9 cellular contexts compared by ENCODE assay signal in the genomic region with DNA sequence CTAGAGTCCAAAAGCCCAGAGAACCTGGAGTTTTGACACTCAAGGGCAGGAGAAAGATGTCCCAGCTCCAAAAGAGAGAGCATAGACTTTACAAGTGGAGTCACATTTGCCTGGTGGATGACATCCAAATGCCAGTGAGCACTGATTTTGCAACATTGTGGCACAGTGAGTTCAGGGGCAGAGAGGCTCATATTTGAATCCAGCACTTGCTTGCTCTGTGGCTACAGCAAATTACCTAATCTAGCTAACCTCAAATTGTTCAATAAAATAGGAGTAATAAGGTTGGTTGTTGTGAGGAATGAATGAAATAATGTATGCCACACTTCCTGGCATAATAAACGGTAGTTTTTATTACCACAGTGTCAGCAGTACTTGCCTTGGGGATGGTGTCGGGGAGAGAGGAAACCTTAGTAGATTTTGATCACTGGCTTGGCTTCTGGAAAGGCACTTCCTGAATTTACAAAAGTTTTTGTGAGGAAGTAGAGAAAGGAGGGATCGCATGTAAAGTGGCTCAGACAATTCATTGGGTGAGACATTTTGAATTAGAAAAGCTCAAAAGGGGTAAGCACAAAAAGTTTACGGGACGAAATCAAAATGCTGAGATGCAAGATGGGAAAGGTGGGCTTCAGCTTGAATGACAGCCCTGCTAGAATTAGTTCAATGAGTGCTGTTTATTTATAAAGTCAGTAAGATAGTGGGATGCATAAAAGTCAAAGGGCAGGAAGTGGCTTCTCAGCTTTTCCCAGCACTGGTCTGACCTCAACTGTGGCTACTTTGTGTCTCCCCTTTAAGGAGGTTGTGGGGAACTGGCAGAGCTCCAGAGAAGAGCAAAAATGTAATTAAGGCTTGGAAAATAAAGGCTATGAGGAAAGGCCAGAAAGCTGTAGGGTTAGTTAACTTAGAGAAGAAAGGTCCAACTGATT.
DNase-seq lines count a peak whose midpoint lies in the region; ATAC-seq lines count a peak whose summit lies in the region.
"Had no signal": no experiment of that assay in that cellular context is flagged by ENCODE, and none has a peak within 500 bp of the region (broad histone marks: within the 10 kb centered on the region; RNA-seq: fewer than 3 reads in every experiment).

No MANE protein-coding gene starts in this region.

- H3K9me3 Mint-ChIP-seq in effector memory CD8-positive, alpha-beta T cell: no peaks in the 10 kb centered on the region
- H3K9me3 Mint-ChIP-seq in naive thymus-derived CD4-positive, alpha-beta T cell: no peaks in the 10 kb centered on the region

- peak overlapping the region; percentile 40 to 65 for H3K4me3 Mint-ChIP-seq in effector memory CD8-positive, alpha-beta T cell
- peak overlapping the region in 9 of 10 donors; percentile 0 to 58 (median 26) for H3K4me3 Mint-ChIP-seq in naive thymus-derived CD4-positive, alpha-beta T cell

- peaks cover 8 to 11% of the 10 kb centered on the region in 2 donors for H3K4me1 ChIP-seq in naive thymus-derived CD4-positive, alpha-beta T cell (ENCODE audit: control insufficient read depth in 2 of 2, insufficient read depth in 2 of 2, low read length in 2 of 2)

- no peaks in the 10 kb centered on the region for H3K9me3 ChIP-seq in naive thymus-derived CD4-positive, alpha-beta T cell (ENCODE audit: control insufficient read depth in 2 of 3, low read length in 3 of 3)

- H3K27me3 Mint-ChIP-seq in effector memory CD8-positive, alpha-beta T cell: no peaks in the 10 kb centered on the region
- peaks cover 0 to 3% (median 0%) of the 10 kb centered on the region in 5 donors for H3K27me3 Mint-ChIP-seq in naive thymus-derived CD4-positive, alpha-beta T cell

- POLR2A ChIA-PET in naive thymus-derived CD4-positive, alpha-beta T cell (lab: Charles Lee): interaction anchor here (0.6 to 0.7 kb wide), 2 partner anchors 11 to 62 kb away, joined by 3 read pairs; no protein-coding TSS in a partner anchor

- DNase-seq in CD1c-positive myeloid dendritic cell (ENCODE audit: extremely low spot score) (peak; percentile 64), NOMO-1 treated with DMSO at 0.1 percent for 48 hours (lab: John Stamatoyannopoulos, UW; ENCODE audit: unreplicated experiment) (peak; percentile 90), NCI-H1048 (lab: John Stamatoyannopoulos, UW) (no peak), NCI-H1694 (lab: John Stamatoyannopoulos, UW) (no peak)
- DNase-seq in effector memory CD8-positive, alpha-beta T cell: no peak
- no peak for DNase-seq in naive thymus-derived CD4-positive, alpha-beta T cell
- no peak for DNase-seq in effector CD4-positive, alpha-beta T cell
- no peak for DNase-seq in activated CD8-positive, alpha-beta memory T cell treated with anti-CD3 and anti-CD28 coated beads, Interleukin-2, amount 50 U/mL, for 48 hours

- H3K36me3 ChIP-seq in naive thymus-derived CD4-positive, alpha-beta T cell (ENCODE audit: control insufficient read depth in 2 of 3, insufficient read depth in 3 of 3, low read length in 3 of 3): no peaks in the 10 kb centered on the region

- intact Hi-C loops in naive thymus-derived CD4-positive, alpha-beta T cell (cut with micrococcal nuclease): no loop called here

- CTCF ChIA-PET in naive thymus-derived CD4-positive, alpha-beta T cell (lab: Charles Lee): no interaction called here

- no peaks in the 10 kb centered on the region for H3K27me3 ChIP-seq in naive thymus-derived CD4-positive, alpha-beta T cell (ENCODE audit: control insufficient read depth in 2 of 2, insufficient read depth in 2 of 2, low read length in 2 of 2)

- H3K36me3 Mint-ChIP-seq in effector memory CD8-positive, alpha-beta T cell (ENCODE audit: insufficient read depth): no peaks in the 10 kb centered on the region
- H3K36me3 Mint-ChIP-seq in naive thymus-derived CD4-positive, alpha-beta T cell: peaks cover 0 to 2% (median 0%) of the 10 kb centered on the region in 5 donors

- H3K27ac ChIP-seq in naive thymus-derived CD4-positive, alpha-beta T cell (ENCODE audit: low read depth, low read length): no peak overlapping the region

- H3K4me3 ChIP-seq in naive thymus-derived CD4-positive, alpha-beta T cell (ENCODE audit: low read length): no peak overlapping the region

- H3K27ac Mint-ChIP-seq in effector memory CD8-positive, alpha-beta T cell: peak overlapping the region; percentile 24 to 35
- H3K27ac Mint-ChIP-seq in naive thymus-derived CD4-positive, alpha-beta T cell: peak overlapping the region in 6 of 9 donors; percentile 0 to 79 (median 25)

- H3K4me1 Mint-ChIP-seq in effector memory CD8-positive, alpha-beta T cell (ENCODE audit: low read depth in 2 of 2): peaks cover 18 to 19% of the 10 kb centered on the region in 2 donors
- H3K4me1 Mint-ChIP-seq in naive thymus-derived CD4-positive, alpha-beta T cell: peaks cover 14 to 37% (median 32%) of the 10 kb centered on the region in 7 donors

- peak; percentile 59 for ATAC-seq in effector memory CD8-positive, alpha-beta T cell (replicated peaks)
- peak; percentile 16 for ATAC-seq in naive thymus-derived CD4-positive, alpha-beta T cell
- ATAC-seq: Panc1 had no signal

Comparison
In these comparisons a context has a peak if more than half of its experiments do, and no peak if none do; other contexts are left out.
1. DNase-seq: peak in CD1c-positive myeloid dendritic cell (single experiment) and NOMO-1 treated with DMSO at 0.1 percent for 48 hours (single experiment); none in effector memory CD8-positive, alpha-beta T cell (0 of 3), naive thymus-derived CD4-positive, alpha-beta T cell (0 of 9), effector CD4-positive, alpha-beta T cell (single experiment), activated CD8-positive, alpha-beta memory T cell treated with anti-CD3 and anti-CD28 coated beads, Interleukin-2, amount 50 U/mL, for 48 hours (single experiment), NCI-H1048 (single experiment) and NCI-H1694 (single experiment).